31 cellular contexts compared by ENCODE assay signal in genomic region chr11:4740735-4741134, GRCh38. TPM values are rescaled to one million over a fixed set of nuclear protein-coding genes. Genes with fewer than 3 reads are reported as not detected.
"Had no signal": no experiment of that assay in that cellular context is flagged by ENCODE, and none has a peak within 500 bp of the region (broad histone marks: within the 10 kb centered on the region; RNA-seq: fewer than 3 reads in every experiment).

No MANE protein-coding gene starts in this region.

- H3K27me3 ChIP-seq: stomach, suprapubic skin, testis, thyroid gland, tibial artery, tibial nerve, transverse colon, upper lobe of left lung, upper lobe of right lung, uterus, vagina had no signal

- H3K4me1 ChIP-seq: stomach, suprapubic skin, testis, thyroid gland, tibial artery, tibial nerve, transverse colon, upper lobe of left lung, upper lobe of right lung, uterus, vagina had no signal

- DNase-seq: stimulated activated CD4-positive, alpha-beta T cell treated with anti-CD3 and anti-CD28 coated beads, Interleukin-2, amount 100 ng/mL, for 48 hours; stimulated activated CD4-positive, alpha-beta T cell treated with anti-CD3 and anti-CD28 coated beads, Interleukin-4, amount 100 ng/mL, for 1 hour; stimulated activated CD4-positive, alpha-beta T cell treated with anti-CD3 and anti-CD28 coated beads, Interleukin-4, amount 100 ng/mL, for 24 hours; stimulated activated CD4-positive, alpha-beta T cell treated with anti-CD3 and anti-CD28 coated beads, Interleukin-4, amount 100 ng/mL, for 4 hours; stimulated activated CD8-positive, alpha-beta memory T cell treated with anti-CD3 and anti-CD28 coated beads, Interleukin-4, amount 100 ng/mL, for 48 hours; stimulated activated naive B cell treated with anti-CD40 and anti-IgM and Interleukin-4, amounts not matched to agents 10 μg/mL and 1 μg/mL and 100 μg/mL, for 72 hours; stimulated activated naive CD4-positive, alpha-beta T cell; stimulated activated naive CD4-positive, alpha-beta T cell treated with Interleukin-2 at 50 U/mL for 16 hours; stimulated activated naive CD8-positive, alpha-beta T cell treated with anti-CD3 and anti-CD28 coated beads, Interleukin-15, amount 100 ng/mL, for 72 hours; stimulated activated naive CD8-positive, alpha-beta T cell treated with anti-CD3 and anti-CD28 coated beads, Interleukin-15, Interleukin-2, amounts not matched to agents 100 U/mL and 50 U/mL, for 24 hours; stomach; substantia nigra; testis; thyroid gland; tibial artery; transverse colon; trophoblast cell; upper lobe of left lung; upper lobe of right lung; uterus had no signal

- H3K4me3 ChIP-seq: stomach, suprapubic skin, testis, thoracic aorta, thyroid gland, tibial artery, tibial nerve, transverse colon, upper lobe of left lung, upper lobe of right lung, uterus, vagina had no signal

- H3K9me3 ChIP-seq: stomach, suprapubic skin, testis, thoracic aorta, thyroid gland, tibial artery, tibial nerve, transverse colon, upper lobe of left lung, upper lobe of right lung, uterus, vagina had no signal

- ATAC-seq: stimulated activated effector memory CD8-positive, alpha-beta T cell treated with anti-CD3 and anti-CD28 coated beads, Interleukin-12 subunit alpha, Interleukin-12 subunit beta, amount 100 ng/mL, for 72 hours; stimulated activated memory B cell treated with anti-CD40 and anti-IgM and Interleukin-4, amounts not matched to agents 10 μg/mL and 1 μg/mL and 100 μg/mL, for 72 hours; stimulated activated naive B cell treated with anti-CD40 and anti-IgM and Interleukin-4, amounts not matched to agents 10 μg/mL and 1 μg/mL and 100 μg/mL, for 72 hours; stimulated activated naive CD8-positive, alpha-beta T cell treated with anti-CD3 and anti-CD28 coated beads, Interleukin-15, amount 100 ng/mL, for 72 hours; stimulated activated naive CD8-positive, alpha-beta T cell treated with anti-CD3 and anti-CD28 coated beads, Interleukin-15, Interleukin-2, amounts not matched to agents 100 U/mL and 50 U/mL, for 24 hours; upper lobe of right lung had no signal

- H3K27ac ChIP-seq: stomach, suprapubic skin, testis, thoracic aorta, thyroid gland, tibial artery, tibial nerve, transverse colon, upper lobe of left lung, upper lobe of right lung, uterus, vagina had no signal

- H3K36me3 ChIP-seq: stomach, suprapubic skin, thoracic aorta, thyroid gland, tibial artery, tibial nerve, transverse colon, upper lobe of left lung, upper lobe of right lung, uterus, vagina had no signal

RNA-seq across cellular contexts. Expression of gene OR51F1, which starts 29.0 kb away (rescaled TPM):
- total RNA-seq: stomach, subcutaneous adipose tissue, suprapubic skin, temporal lobe, testis, thoracic aorta, thyroid gland, tibial nerve, transverse colon, upper lobe of left lung, upper lobe of right lung, ureter, urinary bladder, uterus, vagina had no signal
- polyA plus RNA-seq: stomach, thymus, urinary bladder had no signal

RNA-seq across cellular contexts. Expression of gene MMP26, which starts 36.2 kb away (rescaled TPM):
- total RNA-seq: stomach, subcutaneous adipose tissue, suprapubic skin, temporal lobe, thoracic aorta, thyroid gland, tibial nerve, transverse colon, upper lobe of left lung, upper lobe of right lung, ureter, urinary bladder, uterus, vagina had no signal
- polyA plus RNA-seq: stomach, urinary bladder had no signal

RNA-seq across cellular contexts. Expression of gene OR51E2, which starts 43.1 kb away (rescaled TPM):
- total RNA-seq: suprapubic skin, thoracic aorta, thyroid gland, upper lobe of left lung, upper lobe of right lung had no signal
